ENCODE assay signal across 1 cellular context in the genomic region with DNA sequence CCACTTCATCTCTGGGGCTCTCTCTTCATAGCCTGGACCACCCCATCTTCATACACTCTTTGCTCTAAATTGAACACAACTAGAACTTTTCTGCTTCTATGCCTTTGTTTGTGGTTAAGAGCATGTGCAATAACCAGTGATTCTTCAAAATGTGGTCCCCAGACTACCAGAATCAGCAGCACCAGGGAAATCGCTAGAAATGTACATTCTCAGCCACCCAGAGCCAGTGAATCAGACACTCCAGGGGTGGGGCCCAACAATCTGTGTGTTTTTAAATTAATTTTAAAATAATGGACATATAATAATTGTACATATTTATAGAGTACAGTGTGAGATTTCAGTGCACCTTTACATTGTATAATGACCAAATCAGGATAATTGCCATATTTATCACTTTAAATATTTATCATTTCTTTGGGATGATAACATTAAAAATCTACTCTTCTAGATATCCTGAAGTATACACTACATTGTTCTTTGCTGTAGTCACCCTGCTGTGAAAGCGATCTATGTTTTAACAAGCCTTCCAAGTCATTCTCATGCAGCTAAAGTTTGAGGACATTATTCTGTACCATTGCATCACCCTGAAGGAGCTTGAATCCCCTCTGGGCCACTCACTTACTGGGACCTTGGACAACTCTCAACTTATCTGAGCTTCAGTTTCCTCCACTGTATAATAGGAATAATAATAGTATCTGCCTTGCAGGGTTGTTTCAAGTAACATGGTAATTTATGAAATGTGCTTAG.
A peak's percentile ranks its signal among the peaks of the same experiment; 100 is the strongest.
TF ChIP-seq lines count a peak whose summit lies in the region.

No MANE protein-coding gene starts in this region.

TF ChIP-seq in K562, 482 proteins besides CTCF, POLR2A, EP300 and RAD21:
- TF ChIP-seq, protein P1, sequence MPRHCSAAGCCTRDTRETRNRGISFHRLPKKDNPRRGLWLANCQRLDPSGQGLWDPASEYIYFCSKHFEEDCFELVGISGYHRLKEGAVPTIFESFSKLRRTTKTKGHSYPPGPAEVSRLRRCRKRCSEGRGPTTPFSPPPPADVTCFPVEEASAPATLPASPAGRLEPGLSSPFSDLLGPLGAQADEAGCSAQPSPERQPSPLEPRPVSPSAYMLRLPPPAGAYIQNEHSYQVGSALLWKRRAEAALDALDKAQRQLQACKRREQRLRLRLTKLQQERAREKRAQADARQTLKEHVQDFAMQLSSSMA (CRISPR knock-in tag; IDR thresholded peaks at IDR 0.05) = no peak
- TF ChIP-seq CEBPG (CRISPR knock-in tag; IDR thresholded peaks at IDR 0.05) = no peak
- TF ChIP-seq CEBPG (tag; conservative IDR thresholded peaks at IDR 0.05 in 1 of 2, IDR thresholded peaks at IDR 0.05 in 1 of 2) = peak; percentile 30 to 74; a peak in 2 of 4 replicates
- TF ChIP-seq, protein P2, sequence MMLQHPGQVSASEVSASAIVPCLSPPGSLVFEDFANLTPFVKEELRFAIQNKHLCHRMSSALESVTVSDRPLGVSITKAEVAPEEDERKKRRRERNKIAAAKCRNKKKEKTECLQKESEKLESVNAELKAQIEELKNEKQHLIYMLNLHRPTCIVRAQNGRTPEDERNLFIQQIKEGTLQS (IDR thresholded peaks at IDR 0.05) = peak; percentile 49; the same call in 1 of the 2 replicates
- TF ChIP-seq, protein P2 (CRISPR knock-in tag; conservative IDR thresholded peaks at IDR 0.05) = no peak
